15 cellular contexts compared by ENCODE assay signal in genomic region chr14:94970937-94971730, GRCh38.
DNase-seq lines count a peak whose midpoint lies in the region; ATAC-seq and TF ChIP-seq lines count a peak whose summit lies in the region.
"Had no signal": no experiment of that assay in that cellular context is flagged by ENCODE, and none has a peak within 500 bp of the region (broad histone marks: within the 10 kb centered on the region; RNA-seq: fewer than 3 reads in every experiment).

No MANE protein-coding gene starts in this region.

- intact Hi-C loops in right cardiac atrium (cut with DNase I): no loop called here

- H3K9me3 ChIP-seq in GM23248 (ENCODE audit: low read depth) (no peaks in the 10 kb centered on the region), right cardiac atrium (ENCODE audit: control insufficient read depth, low read length) (no peaks in the 10 kb centered on the region), skeletal muscle tissue (ENCODE audit: control insufficient read depth in 3 of 3, low read length in 3 of 3) (no peaks in the 10 kb centered on the region)
- H3K9me3 ChIP-seq in CD8-positive, alpha-beta memory T cell (ENCODE audit: low read length): no peaks in the 10 kb centered on the region
- H3K9me3 ChIP-seq: SK-N-SH had no signal

- H3K36me3 ChIP-seq in GM23248 (ENCODE audit: low read depth) (no peaks in the 10 kb centered on the region), skeletal muscle tissue (ENCODE audit: control insufficient read depth in 3 of 3, insufficient read depth in 3 of 3, low read length in 3 of 3) (peaks cover 0 to 11% (median 9%) of the 10 kb centered on the region in 3 donors)
- no peaks in the 10 kb centered on the region for H3K36me3 ChIP-seq in CD8-positive, alpha-beta memory T cell (ENCODE audit: insufficient read depth, low read length)

- H3K27me3 Mint-ChIP-seq in activated naive CD8-positive, alpha-beta T cell treated with anti-CD3 and anti-CD28 coated beads for 36 hours: peaks cover 29% of the 10 kb centered on the region
- H3K27me3 Mint-ChIP-seq in CD8-positive, alpha-beta memory T cell: peaks cover 20 to 35% of the 10 kb centered on the region in 2 donors

- no peaks in the 10 kb centered on the region for H4K20me1 ChIP-seq in GM23248 (ENCODE audit: insufficient read depth)

- H2AFZ ChIP-seq in GM23248: peak overlapping the region; percentile 62; the same call in 1 of the 2 replicates

- H3K4me3 ChIP-seq in GM23248: no peak overlapping the region
- peak overlapping the region; percentile 21 for H3K4me3 ChIP-seq in coronary artery
- H3K4me3 ChIP-seq in right cardiac atrium (ENCODE audit: low read length): no peak overlapping the region
- H3K4me3 ChIP-seq in skeletal muscle tissue (ENCODE audit: low read length in 3 of 3): peak overlapping the region in 2 of 3 donors; percentile 8 to 49
- H3K4me3 ChIP-seq in CD8-positive, alpha-beta memory T cell (ENCODE audit: low read length): no peak overlapping the region

- H3K9me2 ChIP-seq in GM23248 (ENCODE audit: insufficient read depth): no peaks in the 10 kb centered on the region
- H3K9me2 ChIP-seq: SK-N-SH had no signal

- TF ChIP-seq CTCF in coronary artery (IDR thresholded peaks at IDR 0.05): no peak

- CTCF ChIA-PET in CD8-positive, alpha-beta memory T cell (lab: Charles Lee): no interaction called here

- H3K27ac ChIP-seq in GM23248: no peak overlapping the region
- H3K27ac ChIP-seq in coronary artery: peak overlapping the region; percentile 16 to 77
- H3K27ac ChIP-seq in right cardiac atrium (ENCODE audit: low read length): peak overlapping the region; percentile 48
- H3K27ac ChIP-seq in skeletal muscle tissue (ENCODE audit: low read depth, low read length): peak overlapping the region; percentile 79
- H3K27ac ChIP-seq in CD8-positive, alpha-beta memory T cell (ENCODE audit: low read depth, low read length): no peak overlapping the region
- H3K27ac ChIP-seq: HL-60, KMS-11 had no signal

- H3K4me2 ChIP-seq in GM23248 (ENCODE audit: unreplicated experiment): no peak overlapping the region
- H3K4me2 ChIP-seq: KMS-11, SK-N-SH had no signal

- no peaks in the 10 kb centered on the region for H3K79me2 ChIP-seq in GM23248 (ENCODE audit: insufficient read depth)

- H3K36me3 Mint-ChIP-seq in activated naive CD4-positive, alpha-beta T cell treated with anti-CD3 and anti-CD28 coated beads, Interleukin-2, amount 50 U/mL, for 72 hours: peaks cover 0 to 8% of the 10 kb centered on the region in 2 donors
- H3K36me3 Mint-ChIP-seq in activated naive CD8-positive, alpha-beta T cell treated with anti-CD3 and anti-CD28 coated beads for 36 hours: no peaks in the 10 kb centered on the region
- peaks cover 0 to 8% (median 0%) of the 10 kb centered on the region in 3 donors for H3K36me3 Mint-ChIP-seq in CD8-positive, alpha-beta memory T cell

- in situ Hi-C loops in GM23248 (cut with MboI): no loop called here

- DNase-seq in GM23248 (peak; percentile 21), coronary artery (ENCODE audit: low spot score) (no peak), right cardiac atrium (peak in 1 of 3 donors; percentile 58), DMS 273 (lab: John Stamatoyannopoulos, UW; ENCODE audit: unreplicated experiment) (no peak)
- DNase-seq in activated naive CD4-positive, alpha-beta T cell treated with anti-CD3 and anti-CD28 coated beads, Interleukin-2, amount 50 U/mL, for 72 hours (ENCODE audit: low spot score in 2 of 2): no peak
- DNase-seq in activated naive CD8-positive, alpha-beta T cell treated with anti-CD3 and anti-CD28 coated beads for 36 hours: no peak
- DNase-seq in CD8-positive, alpha-beta memory T cell: no peak
- DNase-seq: activated CD4-positive, alpha-beta T cell treated with anti-CD3 and anti-CD28 coated beads, Interleukin-2, amount 50 U/mL, for 48 hours; activated T-cell treated with anti-CD3 and anti-CD28 coated beads, Interleukin-2, amount 50 U/mL, for 72 hours; NCI-H1417 treated with DMSO at 0.1 percent for 48 hours; NCI-H510A; SK-N-SH had no signal

- H3K4me1 ChIP-seq in GM23248 (ENCODE audit: insufficient read depth) (no peaks in the 10 kb centered on the region), right cardiac atrium (ENCODE audit: control insufficient read depth, insufficient read depth, low read length) (no peaks in the 10 kb centered on the region), skeletal muscle tissue (ENCODE audit: control insufficient read depth in 3 of 3, insufficient read depth in 3 of 3, low read length in 3 of 3) (peaks cover 7 to 12% (median 7%) of the 10 kb centered on the region in 3 donors)
- H3K4me1 ChIP-seq in CD8-positive, alpha-beta memory T cell (ENCODE audit: insufficient read depth, low read length): no peaks in the 10 kb centered on the region

- no peaks in the 10 kb centered on the region for H3F3A ChIP-seq in GM23248 (ENCODE audit: insufficient read depth)

- H3K27me3 ChIP-seq in GM23248 (replicated peaks; ENCODE audit: insufficient read depth) (no peaks in the 10 kb centered on the region), right cardiac atrium (ENCODE audit: control insufficient read depth, insufficient read depth) (no peaks in the 10 kb centered on the region), skeletal muscle tissue (ENCODE audit: control insufficient read depth in 3 of 3, insufficient read depth in 3 of 3, low read length in 3 of 3) (no peaks in the 10 kb centered on the region)
- no peaks in the 10 kb centered on the region for H3K27me3 ChIP-seq in CD8-positive, alpha-beta memory T cell (ENCODE audit: insufficient read depth, low read length, poor library complexity, severe bottlenecking)

- 4 to 5% methylated on average over 2 of the region's 2 CpGs for WGBS in GM23248 (ENCODE audit: low coverage in 1 of 2, low lambda C conversion rate in 2 of 2, missing lambda C conversion rate in 2 of 2), 2 experiments
- WGBS in right cardiac atrium: 50% methylated on average over 2 of the region's 2 CpGs

- H3K27ac Mint-ChIP-seq in activated naive CD4-positive, alpha-beta T cell treated with anti-CD3 and anti-CD28 coated beads, Interleukin-2, amount 50 U/mL, for 72 hours: no peak overlapping the region
- no peak overlapping the region for H3K27ac Mint-ChIP-seq in activated naive CD8-positive, alpha-beta T cell treated with anti-CD3 and anti-CD28 coated beads for 36 hours
- no peak overlapping the region for H3K27ac Mint-ChIP-seq in CD8-positive, alpha-beta memory T cell
- H3K27ac Mint-ChIP-seq: activated T-cell treated with anti-CD3 and anti-CD28 coated beads, Interleukin-2, amount 50 U/mL, for 72 hours had no signal

- H3K9me3 Mint-ChIP-seq in activated naive CD4-positive, alpha-beta T cell treated with anti-CD3 and anti-CD28 coated beads, Interleukin-2, amount 50 U/mL, for 72 hours: no peaks in the 10 kb centered on the region
- H3K9me3 Mint-ChIP-seq in activated naive CD8-positive, alpha-beta T cell treated with anti-CD3 and anti-CD28 coated beads for 36 hours: no peaks in the 10 kb centered on the region
- peaks cover 0 to 3% (median 2%) of the 10 kb centered on the region in 5 donors for H3K9me3 Mint-ChIP-seq in CD8-positive, alpha-beta memory T cell

- H3K4me1 Mint-ChIP-seq in activated naive CD8-positive, alpha-beta T cell treated with anti-CD3 and anti-CD28 coated beads for 36 hours: no peaks in the 10 kb centered on the region
- H3K4me1 Mint-ChIP-seq in CD8-positive, alpha-beta memory T cell: no peaks in the 10 kb centered on the region

- H3K9ac ChIP-seq in GM23248: no peak overlapping the region
- H3K9ac ChIP-seq in skeletal muscle tissue (ENCODE audit: low read depth in 1 of 3, low read length in 3 of 3): peak overlapping the region in 2 of 3 donors; percentile 15 to 63
- H3K9ac ChIP-seq: KMS-11, SK-N-SH had no signal

- POLR2A ChIA-PET in CD8-positive, alpha-beta memory T cell (lab: Charles Lee): no interaction called here

- peak; percentile 38 to 60 for ATAC-seq in right cardiac atrium
- ATAC-seq in activated naive CD4-positive, alpha-beta T cell treated with anti-CD3 and anti-CD28 coated beads, Interleukin-2, amount 50 U/mL, for 72 hours: no peak
- ATAC-seq: activated T-cell treated with anti-CD3 and anti-CD28 coated beads, Interleukin-2, amount 50 U/mL, for 72 hours had no signal

- no peak overlapping the region for H3K4me3 Mint-ChIP-seq in activated naive CD8-positive, alpha-beta T cell treated with anti-CD3 and anti-CD28 coated beads for 36 hours
- no peak overlapping the region for H3K4me3 Mint-ChIP-seq in CD8-positive, alpha-beta memory T cell
- H3K4me3 Mint-ChIP-seq: activated T-cell treated with anti-CD3 and anti-CD28 coated beads, Interleukin-2, amount 50 U/mL, for 72 hours had no signal

Comparison
In these comparisons a context has a peak if more than half of its experiments do, and no peak if none do; other contexts are left out.
1. H3K27ac ChIP-seq: peak in coronary artery (2 of 2), right cardiac atrium (single experiment) and skeletal muscle tissue (single experiment); none in GM23248 (single experiment) and CD8-positive, alpha-beta memory T cell (single experiment).
2. H3K4me3 ChIP-seq: peak in coronary artery (single experiment) and skeletal muscle tissue (2 of 3); none in GM23248 (single experiment), right cardiac atrium (single experiment) and CD8-positive, alpha-beta memory T cell (single experiment).
3. ATAC-seq: peak in right cardiac atrium (2 of 2); none in activated naive CD4-positive, alpha-beta T cell treated with anti-CD3 and anti-CD28 coated beads, Interleukin-2, amount 50 U/mL, for 72 hours (0 of 2).